In genomic region chr9:95813923-95814322, GRCh38 we compare ENCODE assay signal across 20 cellular contexts.
DNase-seq lines count a peak whose midpoint lies in the region; ATAC-seq and TF ChIP-seq lines count a peak whose summit lies in the region.
"Had no signal": no experiment of that assay in that cellular context is flagged by ENCODE, and none has a peak within 500 bp of the region (broad histone marks: within the 10 kb centered on the region; RNA-seq: fewer than 3 reads in every experiment).

No MANE protein-coding gene starts in this region.

- H3K36me3 Mint-ChIP-seq in mesothelial cell of epicardium: peaks cover 12% of the 10 kb centered on the region

- peak overlapping the region; percentile 11 for H3K27ac Mint-ChIP-seq in mesothelial cell of epicardium
- H3K27ac Mint-ChIP-seq: CD4-positive, CD25-positive, alpha-beta regulatory T cell; H9 had no signal

- no peak for ATAC-seq in HG02588 (IDR thresholded peaks at IDR 0.05; ENCODE audit: unreplicated experiment)
- ATAC-seq in GM18502 (IDR thresholded peaks at IDR 0.05; ENCODE audit: poor library complexity, unreplicated experiment): no peak
- ATAC-seq: GM12878, Right ventricle myocardium inferior had no signal

- no peaks in the 10 kb centered on the region for H3K27me3 Mint-ChIP-seq in mesothelial cell of epicardium (ENCODE audit: low read depth)

- no peaks in the 10 kb centered on the region for H3K9me3 Mint-ChIP-seq in mesothelial cell of epicardium
- H3K9me3 Mint-ChIP-seq: H9 had no signal

- no peak overlapping the region for H3K4me3 Mint-ChIP-seq in mesothelial cell of epicardium
- H3K4me3 Mint-ChIP-seq: CD4-positive, CD25-positive, alpha-beta regulatory T cell; H9 had no signal

- H3K4me1 Mint-ChIP-seq in mesothelial cell of epicardium: peaks cover 8% of the 10 kb centered on the region

- no peak for TF ChIP-seq CTCF in mesothelial cell of epicardium (IDR thresholded peaks at IDR 0.05; ENCODE audit: unreplicated experiment)

- in situ Hi-C loops in Caki2 (cut with HindIII; ENCODE audit: low pct_unique_long_range_greater_than_20kb, low sequenced_read_pairs): no loop called here

- DNase-seq in Caki2 (ENCODE audit: low read depth) (peak; percentile 23), NCI-H226 (peak; percentile 63), iris pigment epithelial cell (ENCODE audit: low read depth) (peak; percentile 26), mesothelial cell of epicardium (ENCODE audit: low spot score in 2 of 2, unreplicated experiment in 2 of 2) (no peak), Kasumi-1 (lab: John Stamatoyannopoulos, UW) (no peak), RKO (ENCODE audit: low spot score) (no peak)
- DNase-seq: CD4-positive, CD25-positive, alpha-beta regulatory T cell; DMS79 treated with DMSO at 0.1 percent for 48 hours; GM23248; H9; MV-4-11; NCI-H1105 treated with DMSO at 0.1 percent for 48 hours; NCI-H2029 treated with DMSO at 0.1 percent for 48 hours; NCI-H2171; NCI-H524 treated with DMSO at 0.1 percent for 48 hours; Peyer's patch had no signal

Comparison
In these comparisons a context has a peak if more than half of its experiments do, and no peak if none do; other contexts are left out.
1. DNase-seq: peak in Caki2 (single experiment), NCI-H226 (single experiment) and iris pigment epithelial cell (single experiment); none in mesothelial cell of epicardium (0 of 2), Kasumi-1 (0 of 2) and RKO (single experiment).